In genomic region chr4:13476915-13477314, GRCh38 we compare ENCODE assay signal across 12 cellular contexts. TPM values are rescaled to one million over a fixed set of nuclear protein-coding genes. Genes with fewer than 3 reads are reported as not detected.
A peak's percentile ranks its signal among the peaks of the same experiment; 100 is the strongest.
DNase-seq lines count a peak whose midpoint lies in the region; ATAC-seq and TF ChIP-seq lines count a peak whose summit lies in the region.
"Had no signal": no experiment of that assay in that cellular context is flagged by ENCODE, and none has a peak within 500 bp of the region (broad histone marks: within the 10 kb centered on the region; RNA-seq: fewer than 3 reads in every experiment).

No MANE protein-coding gene starts in this region.

- H3K27me3 ChIP-seq in kidney epithelial cell (ENCODE audit: control insufficient read depth, insufficient read depth, low read length): no peaks in the 10 kb centered on the region

- no peaks in the 10 kb centered on the region for H3K9me3 Mint-ChIP-seq in chondrocyte (ENCODE audit: low read depth)
- H3K9me3 Mint-ChIP-seq: stimulated activated memory B cell treated with anti-CD40 and anti-IgM and Interleukin-4, amounts not matched to agents 10 μg/mL and 1 μg/mL and 100 μg/mL, for 72 hours; WTC11 had no signal

- ATAC-seq in GM21447 (IDR thresholded peaks at IDR 0.05; ENCODE audit: unreplicated experiment) (no peak), sciatic nerve (no peak), HG02763 (IDR thresholded peaks at IDR 0.05; ENCODE audit: unreplicated experiment) (no peak)
- ATAC-seq: stimulated activated memory B cell treated with anti-CD40 and anti-IgM and Interleukin-4, amounts not matched to agents 10 μg/mL and 1 μg/mL and 100 μg/mL, for 72 hours; WTC11 had no signal

- H3K4me1 Mint-ChIP-seq in chondrocyte (ENCODE audit: low read depth): peaks cover 14% of the 10 kb centered on the region

- DNase-seq in GM12865 (ENCODE audit: low read depth) (peak; percentile 43), HCEC 1CT (peak; percentile 47), OCI-M1 (lab: John Stamatoyannopoulos, UW) (peak; percentile 25), kidney epithelial cell (ENCODE audit: low read depth) (peak; percentile 25), sciatic nerve (ENCODE audit: low spot score) (no peak), chondrocyte (ENCODE audit: low spot score) (no peak)
- DNase-seq: NCI-H345 had no signal

- intact Hi-C loops in sciatic nerve (cut with DNase I): no loop called here

- H3K4me3 ChIP-seq in GM12865 (ENCODE audit: low read depth, low read length) (no peak overlapping the region), kidney epithelial cell (ENCODE audit: low read depth, low read length) (no peak overlapping the region)

- no peak overlapping the region for H3K4me3 Mint-ChIP-seq in chondrocyte (ENCODE audit: unreplicated experiment)
- H3K4me3 Mint-ChIP-seq: stimulated activated memory B cell treated with anti-CD40 and anti-IgM and Interleukin-4, amounts not matched to agents 10 μg/mL and 1 μg/mL and 100 μg/mL, for 72 hours; WTC11 had no signal

- TF ChIP-seq CTCF in GM12865 (IDR thresholded peaks at IDR 0.05; ENCODE audit: insufficient read depth, low read depth, low read length, missing control alignments): no peak
- TF ChIP-seq CTCF in kidney epithelial cell (IDR thresholded peaks at IDR 0.05; ENCODE audit: insufficient read depth, low read length, poor library complexity, severe bottlenecking): no peak
- TF ChIP-seq CTCF in chondrocyte (IDR thresholded peaks at IDR 0.05): no peak

- no peaks in the 10 kb centered on the region for H3K27me3 Mint-ChIP-seq in chondrocyte (ENCODE audit: low read depth)
- H3K27me3 Mint-ChIP-seq: progenitor cell of endocrine pancreas; stimulated activated memory B cell treated with anti-CD40 and anti-IgM and Interleukin-4, amounts not matched to agents 10 μg/mL and 1 μg/mL and 100 μg/mL, for 72 hours had no signal

- H3K36me3 ChIP-seq in kidney epithelial cell (ENCODE audit: control insufficient read depth, insufficient read depth, low read length): no peaks in the 10 kb centered on the region

- H3K27ac Mint-ChIP-seq in chondrocyte (ENCODE audit: unreplicated experiment): no peak overlapping the region
- H3K27ac Mint-ChIP-seq: progenitor cell of endocrine pancreas; stimulated activated memory B cell treated with anti-CD40 and anti-IgM and Interleukin-4, amounts not matched to agents 10 μg/mL and 1 μg/mL and 100 μg/mL, for 72 hours; WTC11 had no signal

- H3K36me3 Mint-ChIP-seq in chondrocyte (ENCODE audit: low read depth): peaks cover 1% of the 10 kb centered on the region
- H3K36me3 Mint-ChIP-seq: stimulated activated memory B cell treated with anti-CD40 and anti-IgM and Interleukin-4, amounts not matched to agents 10 μg/mL and 1 μg/mL and 100 μg/mL, for 72 hours; WTC11 had no signal

RNA-seq across cellular contexts. Expression of gene RAB28, which starts 7.2 kb away (rescaled TPM):
- total RNA-seq in kidney epithelial cell: 15.5 and 17.3 TPM in 2 replicates
- total RNA-seq in sciatic nerve: 25.0 TPM
- total RNA-seq in chondrocyte: 11.3 to 14.6 TPM (median 13.8 TPM) in 3 replicates

Comparison
In these comparisons a context has a peak if more than half of its experiments do, and no peak if none do; other contexts are left out.
1. DNase-seq: peak in GM12865 (single experiment), HCEC 1CT (single experiment), OCI-M1 (single experiment) and kidney epithelial cell (single experiment); none in sciatic nerve (single experiment) and chondrocyte (single experiment).